Comparison of ENCODE assay signal across 9 cellular contexts in the genomic region with DNA sequence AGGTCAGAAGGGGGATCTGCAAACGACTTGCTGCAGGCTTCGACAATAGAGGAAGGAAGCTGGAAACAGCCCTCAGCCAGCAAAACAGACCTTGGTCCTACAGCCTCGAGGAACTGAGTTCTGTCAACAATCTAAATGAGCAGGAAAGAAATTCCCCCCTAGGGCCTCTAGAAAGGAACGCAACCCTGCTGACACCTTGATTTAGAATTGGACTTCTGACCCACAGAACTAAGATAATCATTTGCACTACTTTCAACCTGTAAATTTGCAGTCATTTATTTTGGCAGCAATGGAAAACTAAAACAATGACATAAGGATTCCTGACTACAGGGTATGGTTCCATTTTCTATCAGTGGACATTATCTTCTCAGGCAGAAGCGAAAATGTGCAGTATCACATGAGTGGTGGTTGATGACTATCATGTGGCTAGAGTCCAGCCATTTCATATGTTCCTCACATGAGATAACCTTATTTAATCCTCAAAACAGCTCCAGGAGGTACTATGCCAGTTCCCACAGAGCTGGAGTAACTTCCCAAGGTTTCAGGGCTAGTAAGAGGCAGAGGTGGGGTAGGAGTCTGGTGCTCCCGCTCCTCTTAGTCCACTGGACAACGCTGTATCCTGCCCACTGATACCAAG.
A peak's percentile ranks its signal among the peaks of the same experiment; 100 is the strongest.
DNase-seq lines count a peak whose midpoint lies in the region; ATAC-seq and TF ChIP-seq lines count a peak whose summit lies in the region.
"Had no signal": no experiment of that assay in that cellular context is flagged by ENCODE, and none has a peak within 500 bp of the region (broad histone marks: within the 10 kb centered on the region; RNA-seq: fewer than 3 reads in every experiment).

No MANE protein-coding gene starts in this region.

- no peak for DNase-seq in Right ventricle myocardium superior
- DNase-seq in Right ventricle myocardium inferior (ENCODE audit: missing footprints) = no peak
- peak; percentile 68 for DNase-seq in dermis blood vessel endothelial cell
- DNase-seq in medulla oblongata (ENCODE audit: extremely low spot score) = peak; percentile 49
- no peak for DNase-seq in vagina (ENCODE audit: extremely low spot score in 2 of 2)
- no peak for DNase-seq in hippocampal formation (lab: John Stamatoyannopoulos, UW)
- DNase-seq in DMS114 treated with DMSO at 0.1 percent for 48 hours (lab: John Stamatoyannopoulos, UW; ENCODE audit: unreplicated experiment) = no peak
- DNase-seq: NCI-H748 treated with DMSO at 0.1 percent for 48 hours had no signal

- no peak for TF ChIP-seq POLR2A in vagina (IDR thresholded peaks at IDR 0.05)

- no peaks in the 10 kb centered on the region for H3K27me3 ChIP-seq in vagina

- H3K4me3 ChIP-seq in vagina = no peak overlapping the region

- intact Hi-C loops in Right ventricle myocardium superior (cut with DNase I) (no loop called here), Right ventricle myocardium inferior (cut with DNase I) (no loop called here), vagina (cut with DNase I) (no loop called here)

- H3K36me3 ChIP-seq in vagina = no peaks in the 10 kb centered on the region

- no peaks in the 10 kb centered on the region for H3K4me1 ChIP-seq in vagina

- no peak for TF ChIP-seq CTCF in vagina (IDR thresholded peaks at IDR 0.05)

- H3K27ac ChIP-seq in vagina = peak overlapping the region; percentile 6

- ATAC-seq in Right ventricle myocardium superior (ENCODE audit: poor library complexity) (peak; percentile 53), Right ventricle myocardium inferior (no peak), GM19467 (IDR thresholded peaks at IDR 0.05; ENCODE audit: unreplicated experiment) (no peak)

- no peaks in the 10 kb centered on the region for H3K9me3 ChIP-seq in vagina

Comparison
In these comparisons a context has a peak if more than half of its experiments do, and no peak if none do; other contexts are left out.
1. DNase-seq: peak in dermis blood vessel endothelial cell (single experiment) and medulla oblongata (single experiment); none in Right ventricle myocardium superior (single experiment), Right ventricle myocardium inferior (single experiment), vagina (0 of 2), hippocampal formation (0 of 2) and DMS114 treated with DMSO at 0.1 percent for 48 hours (single experiment).